Comparison of ENCODE assay signal across 9 cellular contexts in genomic region chr3:51966016-51966415, GRCh38. TPM values are rescaled to one million over a fixed set of nuclear protein-coding genes. Genes with fewer than 3 reads are reported as not detected.
DNase-seq lines count a peak whose midpoint lies in the region; ATAC-seq and TF ChIP-seq lines count a peak whose summit lies in the region.
"Had no signal": no experiment of that assay in that cellular context is flagged by ENCODE, and none has a peak within 500 bp of the region (broad histone marks: within the 10 kb centered on the region; RNA-seq: fewer than 3 reads in every experiment).

No MANE protein-coding gene starts in this region.

- intact Hi-C loops in CD4-positive, alpha-beta T cell (cut with DNase I, micrococcal nuclease): no loop called here
- intact Hi-C loops in posterior cingulate gyrus (cut with DNase I): no loop called here

- peak overlapping the region; percentile 62 for H3K27ac Mint-ChIP-seq in CD4-positive, alpha-beta T cell

- peaks cover 9% of the 10 kb centered on the region for H3K36me3 ChIP-seq in SJCRH30

- H3K4me3 ChIP-seq in SJCRH30 (peak overlapping the region; percentile 90), fibroblast of the aortic adventitia (ENCODE audit: low read depth, low read length) (peak overlapping the region; percentile 83)

- ATAC-seq in CD4-positive, alpha-beta T cell (ENCODE audit: poor library complexity): no peak

- H3K9me3 ChIP-seq in CD4-positive, alpha-beta T cell (ENCODE audit: control insufficient read depth, low read length): no peaks in the 10 kb centered on the region
- no peaks in the 10 kb centered on the region for H3K9me3 ChIP-seq in SJCRH30 (replicated peaks)

- in situ Hi-C loops in ACHN (cut with HindIII; ENCODE audit: low pct_ligation_motif_present, low pct_unique_long_range_greater_than_20kb, low sequenced_read_pairs): no loop called here

- CTCF ChIA-PET in CD4-positive, alpha-beta T cell (lab: Charles Lee): interaction anchor here (1.0 kb wide), 1 partner anchor 17 kb away, joined by 3 read pairs; no protein-coding TSS in a partner anchor
- CTCF ChIA-PET in GM10248 (lab: Yijun Ruan, JAX): interaction anchor here (0.8 to 6.0 kb wide), 7 partner anchors 8 to 24 kb away, joined by 3 to 43 read pairs (median 4); partner anchors contain the start of genes ABHD14A, ABHD14B, ACY1 and GPR62

- H3K4me1 Mint-ChIP-seq in CD4-positive, alpha-beta T cell (ENCODE audit: low read depth): peaks cover 36% of the 10 kb centered on the region

- peaks cover 59% of the 10 kb centered on the region for H3K4me1 ChIP-seq in SJCRH30

- DNase-seq in CD4-positive, alpha-beta T cell: no peak
- DNase-seq in SJCRH30 (no peak), fibroblast of the aortic adventitia (ENCODE audit: low read depth) (no peak), posterior cingulate gyrus (peak in 9 of 10 donors; percentile 57 to 97 (median 65)), NCI-H2107 (lab: John Stamatoyannopoulos, UW) (no peak), NCI-H226 (no peak), GM10248 (ENCODE audit: extremely low spot score) (no peak), ACHN (no peak)

- H3K9me3 Mint-ChIP-seq in CD4-positive, alpha-beta T cell: no peaks in the 10 kb centered on the region

- POLR2A ChIA-PET in CD4-positive, alpha-beta T cell (lab: Charles Lee): interaction anchor here (0.7 to 4.2 kb wide), 4 partner anchors 8 to 189 kb away, joined by 3 to 24 read pairs (median 9); partner anchors contain the start of genes ABHD14B, ACY1, PARP3 and POC1A
- POLR2A ChIA-PET in GM10248 (lab: Yijun Ruan, JAX): no interaction called here

- H3K36me3 Mint-ChIP-seq in CD4-positive, alpha-beta T cell (ENCODE audit: low read depth): no peaks in the 10 kb centered on the region

- no peaks in the 10 kb centered on the region for H3K27me3 ChIP-seq in CD4-positive, alpha-beta T cell (ENCODE audit: control insufficient read depth, insufficient read depth, low read length)
- H3K27me3 ChIP-seq in SJCRH30: no peaks in the 10 kb centered on the region

- no peak for TF ChIP-seq CTCF in CD4-positive, alpha-beta T cell (IDR thresholded peaks at IDR 0.05)
- no peak for TF ChIP-seq CTCF in fibroblast of the aortic adventitia (IDR thresholded peaks at IDR 0.05; ENCODE audit: insufficient read depth, low read length)
- TF ChIP-seq CTCF in GM10248 (IDR thresholded peaks at IDR 0.05; ENCODE audit: control extremely low read depth, extremely low read depth, low read depth, missing control alignments): no peak

- H3K27ac ChIP-seq in CD4-positive, alpha-beta T cell (ENCODE audit: low read depth, low read length): no peak overlapping the region
- H3K27ac ChIP-seq in SJCRH30: peak overlapping the region; percentile 68; the same call in 1 of the 2 replicates

- H3K27me3 Mint-ChIP-seq in CD4-positive, alpha-beta T cell: no peaks in the 10 kb centered on the region

- peak overlapping the region; percentile 87 for H3K4me3 Mint-ChIP-seq in CD4-positive, alpha-beta T cell

RNA-seq across cellular contexts. Expression of gene PCBP4, which starts 1.2 kb away (rescaled TPM):
- total RNA-seq in CD4-positive, alpha-beta T cell: 10 to 100 TPM; 14.7 to 16.8 TPM
- 178 and 186 TPM in 2 replicates for total RNA-seq in SJCRH30 (2014; rRNA removed; shearing (Covaris generic))
- 19.0 and 33.3 TPM in 2 replicates for total RNA-seq in fibroblast of the aortic adventitia (ENCODE audit: low replicate concordance)

RNA-seq across cellular contexts. Expression of gene ABHD14B, which starts 7.8 kb away (rescaled TPM):
- 10 to 100 TPM; 52.4 to 58.2 TPM for total RNA-seq in CD4-positive, alpha-beta T cell
- 11.2 and 13.0 TPM in 2 replicates for total RNA-seq in SJCRH30 (2014; rRNA removed; shearing (Covaris generic))
- total RNA-seq in fibroblast of the aortic adventitia (ENCODE audit: low replicate concordance): 11.0 and 36.3 TPM in 2 replicates

RNA-seq across cellular contexts. Expression of gene ABHD14A, which starts 8.8 kb away (rescaled TPM):
- 10 to 100 TPM in 1 of 2 experiments, 1 to 10 TPM in 1; 9.5 to 10.6 TPM for total RNA-seq in CD4-positive, alpha-beta T cell
- total RNA-seq in SJCRH30 (2014; rRNA removed; shearing (Covaris generic)): 9.6 and 10.8 TPM in 2 replicates
- 7.4 and 13.8 TPM in 2 replicates for total RNA-seq in fibroblast of the aortic adventitia (ENCODE audit: low replicate concordance)

RNA-seq across cellular contexts. Expression of gene GPR62, which starts 10.8 kb away (rescaled TPM):
- total RNA-seq in CD4-positive, alpha-beta T cell: not detected
- total RNA-seq in SJCRH30 (2014; rRNA removed; shearing (Covaris generic)): not detected in 2 replicates
- 0.09 TPM in 1 of 2 replicates, not detected in the other for total RNA-seq in fibroblast of the aortic adventitia (ENCODE audit: low replicate concordance)
- total RNA-seq: urinary bladder had no signal

RNA-seq across cellular contexts. Expression of gene ACY1, which starts 17.3 kb away (rescaled TPM):
- 1 to 10 TPM; 4.9 TPM for total RNA-seq in CD4-positive, alpha-beta T cell
- total RNA-seq in SJCRH30 (2014; rRNA removed; shearing (Covaris generic)): 24.5 and 26.2 TPM in 2 replicates
- 26.7 and 28.7 TPM in 2 replicates for total RNA-seq in fibroblast of the aortic adventitia (ENCODE audit: low replicate concordance)

Comparison
In these comparisons a context has a peak if more than half of its experiments do, and no peak if none do; other contexts are left out.
1. DNase-seq: peak in posterior cingulate gyrus (9 of 10); none in CD4-positive, alpha-beta T cell (0 of 10), SJCRH30 (0 of 2), fibroblast of the aortic adventitia (single experiment), NCI-H2107 (single experiment), NCI-H226 (single experiment), GM10248 (single experiment) and ACHN (single experiment).